10 cellular contexts compared by ENCODE assay signal in the genomic region with DNA sequence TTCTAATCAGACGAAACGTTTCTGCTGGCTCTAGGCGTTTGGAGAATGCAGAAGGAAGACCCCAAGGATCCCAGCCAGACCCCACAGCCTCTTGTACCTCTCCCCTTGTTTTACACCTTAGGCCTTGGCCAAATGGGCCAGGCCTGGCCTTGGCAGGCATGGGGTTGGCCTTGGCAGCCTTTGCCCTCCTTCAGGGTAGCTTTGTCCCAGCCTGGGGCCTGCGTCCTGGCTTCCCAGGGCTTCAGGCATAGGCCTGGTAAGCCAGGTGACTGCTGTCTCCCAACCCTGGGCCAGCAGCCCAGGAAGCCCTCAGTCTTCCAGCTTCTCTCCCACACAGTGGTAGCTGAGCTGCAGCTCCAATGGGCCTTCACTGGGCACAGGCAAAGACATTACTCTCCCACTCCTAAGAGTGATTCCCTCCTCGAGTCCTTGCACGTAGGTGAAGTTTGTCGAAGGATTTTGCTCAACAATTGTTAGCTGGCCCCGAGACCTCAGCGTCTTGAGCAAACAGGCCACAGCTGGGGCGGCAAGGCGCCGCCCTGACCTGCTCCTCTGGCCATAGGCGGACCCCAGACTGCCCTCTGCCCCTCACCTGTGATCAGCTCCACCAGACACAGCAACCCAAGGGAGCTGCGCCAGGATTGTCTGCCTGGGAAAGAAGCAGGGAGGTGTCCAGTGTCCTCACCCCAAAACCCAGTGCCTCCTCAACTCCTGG. TPM values are rescaled to one million over a fixed set of nuclear protein-coding genes. Genes with fewer than 3 reads are reported as not detected.
DNase-seq lines count a peak whose midpoint lies in the region; ATAC-seq and TF ChIP-seq lines count a peak whose summit lies in the region.
"Had no signal": no experiment of that assay in that cellular context is flagged by ENCODE, and none has a peak within 500 bp of the region (broad histone marks: within the 10 kb centered on the region; RNA-seq: fewer than 3 reads in every experiment).

No MANE protein-coding gene starts in this region.

- peaks cover 36% of the 10 kb centered on the region for H3K79me2 ChIP-seq in PC-3 (ENCODE audit: low read length)
- peaks cover 92% of the 10 kb centered on the region for H3K79me2 ChIP-seq in smooth muscle cell (ENCODE audit: low read depth)

- H3K9me2 ChIP-seq in PC-3 (replicated peaks; ENCODE audit: low read length), result no peaks in the 10 kb centered on the region

- peaks cover 13% of the 10 kb centered on the region for H3K4me1 ChIP-seq in PC-3 (ENCODE audit: insufficient read depth, low read length)
- H3K4me1 ChIP-seq in esophagus (ENCODE audit: control insufficient read depth in 2 of 2, insufficient read depth in 2 of 2, low read length in 1 of 2), result peaks cover 6 to 9% of the 10 kb centered on the region in 2 donors
- H3K4me1 ChIP-seq in smooth muscle cell (ENCODE audit: low read depth), result peaks cover 24% of the 10 kb centered on the region

- H3K27ac ChIP-seq in PC-3 (ENCODE audit: low read length), result peak overlapping the region; percentile 78
- peak overlapping the region; percentile 98 to 99 for H3K27ac ChIP-seq in esophagus (ENCODE audit: low read depth in 2 of 2, low read length in 1 of 2)
- H3K27ac ChIP-seq in smooth muscle cell (ENCODE audit: low read depth), result peak overlapping the region; percentile 84
- H3K27ac ChIP-seq: pancreas had no signal

- no peaks in the 10 kb centered on the region for H3K36me3 ChIP-seq in PC-3 (ENCODE audit: low read depth, low read length)
- H3K36me3 ChIP-seq in esophagus (ENCODE audit: control insufficient read depth in 2 of 2, insufficient read depth in 2 of 2, low read length in 1 of 2), result peaks cover 0 to 30% of the 10 kb centered on the region in 2 donors
- no peaks in the 10 kb centered on the region for H3K36me3 ChIP-seq in smooth muscle cell (ENCODE audit: low read depth)
- H3K36me3 ChIP-seq: pancreas had no signal

- no peaks in the 10 kb centered on the region for H3K27me3 ChIP-seq in PC-3 (ENCODE audit: low read length)
- H3K27me3 ChIP-seq in esophagus (ENCODE audit: control insufficient read depth in 1 of 2, insufficient read depth in 2 of 2, low read length in 2 of 2), result no peaks in the 10 kb centered on the region
- peaks cover 36% of the 10 kb centered on the region for H3K27me3 ChIP-seq in smooth muscle cell (ENCODE audit: low read depth)

- POLR2A ChIA-PET in PC-3 (lab: Charles Lee; ENCODE audit: unreplicated experiment), result no interaction called here

- H3K4me2 ChIP-seq in PC-3 (ENCODE audit: low read length), result peak overlapping the region; percentile 86
- peak overlapping the region; percentile 98 for H3K4me2 ChIP-seq in smooth muscle cell

- CTCF ChIA-PET in PC-3 (lab: Charles Lee), result no interaction called here

- no peak for TF ChIP-seq CTCF in PC-3 (conservative IDR thresholded peaks at IDR 0.05; ENCODE audit: low read depth, low read length)
- no peak for TF ChIP-seq CTCF in smooth muscle cell (IDR thresholded peaks at IDR 0.05; ENCODE audit: borderline replicate concordance, insufficient read depth, poor library complexity, severe bottlenecking)

- H3K9me3 ChIP-seq in PC-3 (ENCODE audit: low read length), result no peaks in the 10 kb centered on the region
- H3K9me3 ChIP-seq in esophagus (ENCODE audit: control insufficient read depth in 2 of 2, insufficient read depth in 1 of 2, low read depth in 1 of 2, low read length in 1 of 2), result no peaks in the 10 kb centered on the region
- H3K9me3 ChIP-seq in smooth muscle cell (replicated peaks; ENCODE audit: low read depth), result no peaks in the 10 kb centered on the region
- H3K9me3 ChIP-seq: pancreas had no signal

- TSS peak; percentile 69 for BruUV-seq in PC-3 (replicated peaks; lab: Mats Ljungman, UMichigan)

- no peaks in the 10 kb centered on the region for H4K20me1 ChIP-seq in PC-3 (ENCODE audit: low read length)
- H4K20me1 ChIP-seq in smooth muscle cell (ENCODE audit: low read depth), result peaks cover 36% of the 10 kb centered on the region

- ATAC-seq in PC-3 (no peak), HG03342 (IDR thresholded peaks at IDR 0.05; ENCODE audit: unreplicated experiment) (no peak)

- H3K4me3 ChIP-seq in PC-3 (ENCODE audit: low read length), result peak overlapping the region; percentile 66; the same call in 1 of the 2 replicates
- peak overlapping the region; percentile 42 to 83 for H3K4me3 ChIP-seq in esophagus (ENCODE audit: low read depth in 1 of 2, low read length in 2 of 2)
- H3K4me3 ChIP-seq in smooth muscle cell, result peak overlapping the region; percentile 88

- DNase-seq in NCI-H82 (lab: John Stamatoyannopoulos, UW) (peak; percentile 37), NCI-H82 treated with DMSO at 0.1 percent for 48 hours (lab: John Stamatoyannopoulos, UW; ENCODE audit: unreplicated experiment) (no peak), PC-3 (peak; percentile 9), smooth muscle cell (lab: John Stamatoyannopoulos, UW; ENCODE audit: unreplicated experiment) (no peak), AG20443 (ENCODE audit: low spot score) (no peak), cerebellar cortex (ENCODE audit: low spot score) (no peak)
- DNase-seq: SHP77 treated with DMSO at 0.1 percent for 48 hours had no signal

- H3F3A ChIP-seq in PC-3 (ENCODE audit: low read length, unreplicated experiment), result no peaks in the 10 kb centered on the region
- H3F3A ChIP-seq in smooth muscle cell (ENCODE audit: low read depth), result peaks cover 13% of the 10 kb centered on the region

- 40 to 52% methylated on average over 14 of the region's 14 CpGs for WGBS in esophagus, 2 donors
- 59% methylated on average over 14 of the region's 14 CpGs for WGBS in smooth muscle cell (ENCODE audit: low lambda C conversion rate)

- H3K9ac ChIP-seq in PC-3 (ENCODE audit: low read length), result peak overlapping the region; percentile 76
- H3K9ac ChIP-seq in smooth muscle cell (ENCODE audit: low read depth), result peak overlapping the region; percentile 47

- intact Hi-C loops in PC-3 (cut with micrococcal nuclease), result loop anchor here (5.0 kb wide), 3 partner anchors 47 to 297 kb away; no protein-coding TSS in a partner anchor

- peak overlapping the region; percentile 81; the same call in 1 of the 2 replicates for H2AFZ ChIP-seq in PC-3 (ENCODE audit: low read length)
- peak overlapping the region; percentile 51 for H2AFZ ChIP-seq in smooth muscle cell (ENCODE audit: low read depth)

RNA-seq across cellular contexts. Expression of gene PITX1, which starts 1.1 kb away (rescaled TPM):
- 40.8 and 69.0 TPM in 2 replicates for total RNA-seq in PC-3 (2014; rRNA removed)
- polyA plus RNA-seq in esophagus, result 100 to 1,000 TPM; 485 to 519 TPM
- total RNA-seq in smooth muscle cell, result 122 and 161 TPM in 2 replicates
- polyA plus RNA-seq in smooth muscle cell, result 418 and 473 TPM in 2 replicates

Comparison
In these comparisons a context has a peak if more than half of its experiments do, and no peak if none do; other contexts are left out.
1. DNase-seq: peak in NCI-H82 (single experiment) and PC-3 (single experiment); none in NCI-H82 treated with DMSO at 0.1 percent for 48 hours (single experiment), smooth muscle cell (single experiment), AG20443 (single experiment) and cerebellar cortex (single experiment).
2. Peak in every context shown above with its lines, with median percentiles within 50 percentile points of each other: H3K27ac ChIP-seq and H3K4me3 ChIP-seq.